In genomic region chr10:73991203-73991602, GRCh38 we compare ENCODE assay signal across 2 cellular contexts.
TF ChIP-seq lines count a peak whose summit lies in the region.

No MANE protein-coding gene starts in this region.

TF ChIP-seq in GM23338, 12 proteins besides CTCF, POLR2A, EP300 and RAD21:
- TF ChIP-seq ZNF462 (CRISPR knock-in tag; IDR thresholded peaks at IDR 0.05) (no peak), STAT1 (IDR thresholded peaks at IDR 0.05; ENCODE audit: unreplicated experiment) (no peak), ZNF114 (CRISPR knock-in tag; IDR thresholded peaks at IDR 0.05) (no peak), ETS1 (IDR thresholded peaks at IDR 0.05) (no peak), EZH2phosphoT487 (IDR thresholded peaks at IDR 0.05; ENCODE audit: unreplicated experiment) (no peak), REST (IDR thresholded peaks at IDR 0.05; ENCODE audit: unreplicated experiment) (no peak), POLR2AphosphoS5 (IDR thresholded peaks at IDR 0.05; ENCODE audit: low read depth) (no peak), ZNF331 (CRISPR knock-in tag; IDR thresholded peaks at IDR 0.05; ENCODE audit: low read depth) (no peak), JUNB (IDR thresholded peaks at IDR 0.05; ENCODE audit: unreplicated experiment) (no peak), CREB1 (CRISPR knock-in tag; IDR thresholded peaks at IDR 0.05; ENCODE audit: low read depth) (no peak), EZH2 (IDR thresholded peaks at IDR 0.05; ENCODE audit: low read depth, unreplicated experiment) (no peak)

TF ChIP-seq in K562, 482 proteins besides CTCF, POLR2A, EP300 and RAD21 (continued from another document and continues in another):
- no peak for TF ChIP-seq KAT7 (CRISPR knock-in tag; IDR thresholded peaks at IDR 0.05; ENCODE audit: borderline replicate concordance)
- no peak for TF ChIP-seq POLR2H (tag; IDR thresholded peaks at IDR 0.05; ENCODE audit: low read depth)
- TF ChIP-seq PML (IDR thresholded peaks at IDR 0.05; ENCODE audit: low read length) = no peak
- TF ChIP-seq THRAP3 (IDR thresholded peaks at IDR 0.05; ENCODE audit: borderline replicate concordance) = peak; percentile 20; the same call in 1 of the 2 replicates
- peak; percentile 12; the same call in 1 of the 2 replicates for TF ChIP-seq DPF2 (IDR thresholded peaks at IDR 0.05)
- TF ChIP-seq ZNF23 (CRISPR knock-in tag; IDR thresholded peaks at IDR 0.05) = no peak
- TF ChIP-seq TSC22D4 (tag; IDR thresholded peaks at IDR 0.05) = no peak
- TF ChIP-seq DNMT1 (IDR thresholded peaks at IDR 0.05) = 0 out of 2 replicates have a peak, but pooled peaks have one; percentile 25
- TF ChIP-seq ELK1 (CRISPR knock-in tag; IDR thresholded peaks at IDR 0.05) = no peak
- no peak for TF ChIP-seq ARHGAP35 (IDR thresholded peaks at IDR 0.05; ENCODE audit: partially characterized antibody)
- no peak for TF ChIP-seq HMGN3 (IDR thresholded peaks at IDR 0.05; ENCODE audit: borderline replicate concordance, extremely low read depth, insufficient read length, low read depth, low read length)
- peak; percentile 58 for TF ChIP-seq EHMT2 (IDR thresholded peaks at IDR 0.05)
- TF ChIP-seq FOSL1 (tag; conservative IDR thresholded peaks at IDR 0.05) = no peak
- TF ChIP-seq PCBP1 (IDR thresholded peaks at IDR 0.05; ENCODE audit: low read depth, low read length, poor library complexity, severe bottlenecking) = no peak
- TF ChIP-seq CSDE1 (IDR thresholded peaks at IDR 0.05) = no peak
- TF ChIP-seq NCOA1 (IDR thresholded peaks at IDR 0.05; ENCODE audit: low read depth) = no peak
- no peak for TF ChIP-seq ESRRB (CRISPR knock-in tag; IDR thresholded peaks at IDR 0.05; ENCODE audit: borderline replicate concordance)
- TF ChIP-seq U2AF1 (optimal IDR thresholded peaks at IDR 0.05; ENCODE audit: low read depth, low read length) = no peak
- TF ChIP-seq ZBTB43 (CRISPR knock-in tag; IDR thresholded peaks at IDR 0.05) = no peak
- no peak for TF ChIP-seq E2F5 (CRISPR knock-in tag; IDR thresholded peaks at IDR 0.05)
- TF ChIP-seq SIN3B (IDR thresholded peaks at IDR 0.05; ENCODE audit: low read depth) = no peak
- TF ChIP-seq ZNF518B (CRISPR knock-in tag; IDR thresholded peaks at IDR 0.05) = no peak
- no peak for TF ChIP-seq HNRNPL (IDR thresholded peaks at IDR 0.05; ENCODE audit: low read depth, low read length)
- TF ChIP-seq CHAMP1 (IDR thresholded peaks at IDR 0.05) = no peak
- TF ChIP-seq ATF1 (CRISPR knock-in tag; IDR thresholded peaks at IDR 0.05) = no peak
- TF ChIP-seq ATF1 (tag; IDR thresholded peaks at IDR 0.05) = no peak
- TF ChIP-seq SLC30A9 (CRISPR knock-in tag; IDR thresholded peaks at IDR 0.05) = no peak
- TF ChIP-seq MAFF (IDR thresholded peaks at IDR 0.05; ENCODE audit: low read length) = no peak
- no peak for TF ChIP-seq FOXK1 (CRISPR knock-in tag; IDR thresholded peaks at IDR 0.05; ENCODE audit: borderline replicate concordance)
- TF ChIP-seq FOXP4 (CRISPR knock-in tag; IDR thresholded peaks at IDR 0.05; ENCODE audit: borderline replicate concordance) = no peak
- no peak for TF ChIP-seq TCF7L2 (IDR thresholded peaks at IDR 0.05; ENCODE audit: low read depth, low read length)
- no peak for TF ChIP-seq CBX8 (IDR thresholded peaks at IDR 0.05; ENCODE audit: borderline replicate concordance, extremely low read depth, low read depth, low read length, poor library complexity, severe bottlenecking)
- TF ChIP-seq SIN3A (IDR thresholded peaks at IDR 0.05; ENCODE audit: borderline replicate concordance in 2 of 2, control insufficient read depth in 1 of 2, low read depth in 2 of 2, low read length in 2 of 2) = no peak
- no peak for TF ChIP-seq CEBPZ (IDR thresholded peaks at IDR 0.05; ENCODE audit: borderline replicate concordance, low read depth, low read length)
- TF ChIP-seq MCM5 (IDR thresholded peaks at IDR 0.05; ENCODE audit: low read depth) = no peak
- TF ChIP-seq TFE3 (CRISPR knock-in tag; IDR thresholded peaks at IDR 0.05) = no peak
- TF ChIP-seq DDX20 (tag; IDR thresholded peaks at IDR 0.05; ENCODE audit: low read depth) = no peak
- no peak for TF ChIP-seq WHSC1 (IDR thresholded peaks at IDR 0.05; ENCODE audit: low read length)
- TF ChIP-seq CTBP1 (IDR thresholded peaks at IDR 0.05; ENCODE audit: borderline replicate concordance) = no peak
- TF ChIP-seq TCF15 (CRISPR knock-in tag; IDR thresholded peaks at IDR 0.05) = no peak
- TF ChIP-seq HLTF (IDR thresholded peaks at IDR 0.05) = 0 out of 2 replicates have a peak, but pooled peaks have one; percentile 45
- TF ChIP-seq FOXM1 (IDR thresholded peaks at IDR 0.05; ENCODE audit: low read depth) = no peak
- no peak for TF ChIP-seq FOXM1 (CRISPR knock-in tag; IDR thresholded peaks at IDR 0.05; ENCODE audit: low read depth)
- TF ChIP-seq XRCC3 (IDR thresholded peaks at IDR 0.05) = no peak
- 0 out of 2 replicates have a peak, but pooled peaks have one; percentile 36 for TF ChIP-seq LARP7 (IDR thresholded peaks at IDR 0.05)
- TF ChIP-seq MLX (CRISPR knock-in tag; conservative IDR thresholded peaks at IDR 0.05) = no peak
- no peak for TF ChIP-seq ZBTB1 (CRISPR knock-in tag; IDR thresholded peaks at IDR 0.05; ENCODE audit: borderline replicate concordance, low read depth)
